Comparison of ENCODE assay signal across 11 cellular contexts in genomic region chr17:75069783-75070182, GRCh38. TPM values are rescaled to one million over a fixed set of nuclear protein-coding genes. Genes with fewer than 3 reads are reported as not detected.
DNase-seq lines count a peak whose midpoint lies in the region; ATAC-seq and TF ChIP-seq lines count a peak whose summit lies in the region.
"Had no signal": no experiment of that assay in that cellular context is flagged by ENCODE, and none has a peak within 500 bp of the region (broad histone marks: within the 10 kb centered on the region; RNA-seq: fewer than 3 reads in every experiment).

No MANE protein-coding gene starts in this region.

- DNase-seq in NCI-H2196 (lab: John Stamatoyannopoulos, UW; ENCODE audit: unreplicated experiment) (peak; percentile 41), NCI-H2196 treated with DMSO at 0.1 percent for 48 hours (lab: John Stamatoyannopoulos, UW; ENCODE audit: unreplicated experiment) (no peak), MM.1S (peak; percentile 21), cardiac fibroblast (ENCODE audit: low read depth in 2 of 2) (peak; percentile 34 to 40), prostate gland (ENCODE audit: low spot score) (peak; percentile 31), SIG-M5 (lab: John Stamatoyannopoulos, UW) (no peak), NCI-H2029 treated with DMSO at 0.1 percent for 48 hours (lab: John Stamatoyannopoulos, UW) (no peak)
- DNase-seq in activated CD8-positive, alpha-beta memory T cell treated with anti-CD3 and anti-CD28 coated beads, Interleukin-2, amount 10 ng/mL, durations not matched to agents 7 days and 5 days = no peak
- DNase-seq: activated gamma-delta T cell treated with Interleukin-2 at 50 U/mL for 16 hours; stimulated activated CD4-positive, alpha-beta T cell treated with anti-CD3 and anti-CD28 coated beads, Interleukin-4, amount 100 ng/mL, for 4 hours had no signal

- no peak overlapping the region for H3K27ac Mint-ChIP-seq in activated CD8-positive, alpha-beta memory T cell treated with anti-CD3 and anti-CD28 coated beads, Interleukin-2, amount 10 ng/mL, durations not matched to agents 7 days and 5 days

- H3K27ac ChIP-seq in MM.1S (ENCODE audit: low read length) = no peak overlapping the region
- H3K27ac ChIP-seq in prostate gland = no peak overlapping the region
- H3K27ac ChIP-seq: BLaER1 treated with 17β-estradiol and CSF1 and Interleukin-3, amounts not matched to agents 10 nM and 100 nM had no signal

- WGBS in prostate gland = 83% methylated on average over 2 of the region's 2 CpGs

- TF ChIP-seq CTCF in MM.1S (IDR thresholded peaks at IDR 0.05; ENCODE audit: low read length) = peak; percentile 34
- TF ChIP-seq CTCF in cardiac fibroblast (IDR thresholded peaks at IDR 0.05; ENCODE audit: low read depth, low read length) = peak; percentile 38
- TF ChIP-seq CTCF in prostate gland (IDR thresholded peaks at IDR 0.05) = peak in 2 of 4 experiments; percentile 39 to 59

- no peaks in the 10 kb centered on the region for H3K36me3 Mint-ChIP-seq in activated CD8-positive, alpha-beta memory T cell treated with anti-CD3 and anti-CD28 coated beads, Interleukin-2, amount 10 ng/mL, durations not matched to agents 7 days and 5 days

- no peak for TF ChIP-seq POLR2A in prostate gland (IDR thresholded peaks at IDR 0.05)

- no peak overlapping the region for H2AFZ ChIP-seq in MM.1S (ENCODE audit: low read length)

- intact Hi-C loops in prostate gland (cut with DNase I) = loop anchor here (5.0 kb wide), 1 partner anchor 43 kb away; no protein-coding TSS in a partner anchor

- H3K79me2 ChIP-seq in MM.1S (ENCODE audit: low read length) = no peaks in the 10 kb centered on the region

- ATAC-seq in activated CD8-positive, alpha-beta memory T cell treated with anti-CD3 and anti-CD28 coated beads, Interleukin-2, amount 10 ng/mL, durations not matched to agents 7 days and 5 days = no peak

- H3K4me3 ChIP-seq in MM.1S (ENCODE audit: low read length) = no peak overlapping the region
- no peak overlapping the region for H3K4me3 ChIP-seq in cardiac fibroblast (replicated peaks in 1 of 2; ENCODE audit: low read depth in 2 of 2, low read length in 2 of 2)
- no peak overlapping the region for H3K4me3 ChIP-seq in prostate gland
- H3K4me3 ChIP-seq: BLaER1 treated with 17β-estradiol and CSF1 and Interleukin-3, amounts not matched to agents 10 nM and 100 nM had no signal

- H3K9me3 ChIP-seq in MM.1S (replicated peaks; ENCODE audit: insufficient read depth, low read length) = no peaks in the 10 kb centered on the region
- no peaks in the 10 kb centered on the region for H3K9me3 ChIP-seq in prostate gland
- H3K9me3 ChIP-seq: BLaER1 treated with 17β-estradiol and CSF1 and Interleukin-3, amounts not matched to agents 10 nM and 100 nM had no signal

- H4K20me1 ChIP-seq in MM.1S (ENCODE audit: insufficient read depth, low read length) = no peaks in the 10 kb centered on the region
- H4K20me1 ChIP-seq: BLaER1 treated with 17β-estradiol and CSF1 and Interleukin-3, amounts not matched to agents 10 nM and 100 nM had no signal

- H3K4me3 Mint-ChIP-seq in activated CD8-positive, alpha-beta memory T cell treated with anti-CD3 and anti-CD28 coated beads, Interleukin-2, amount 10 ng/mL, durations not matched to agents 7 days and 5 days = no peak overlapping the region

- H3K27me3 ChIP-seq in MM.1S (replicated peaks; ENCODE audit: insufficient read depth, low read length) (no peaks in the 10 kb centered on the region), prostate gland (replicated peaks; ENCODE audit: insufficient read depth) (no peaks in the 10 kb centered on the region)
- H3K27me3 ChIP-seq: BLaER1 treated with 17β-estradiol and CSF1 and Interleukin-3, amounts not matched to agents 10 nM and 100 nM had no signal

- CTCF ChIA-PET in activated CD8-positive, alpha-beta memory T cell treated with anti-CD3 and anti-CD28 coated beads, Interleukin-2, amount 10 ng/mL, durations not matched to agents 7 days and 5 days (lab: Charles Lee) = interaction anchor here (0.7 to 4.1 kb wide), 10 partner anchors 8 to 133 kb away, joined by 3 to 15 read pairs (median 4); partner anchors contain the start of gene SLC16A5

- H3K27me3 Mint-ChIP-seq in activated CD8-positive, alpha-beta memory T cell treated with anti-CD3 and anti-CD28 coated beads, Interleukin-2, amount 10 ng/mL, durations not matched to agents 7 days and 5 days = no peaks in the 10 kb centered on the region

- H3F3A ChIP-seq in MM.1S (ENCODE audit: insufficient read depth, low read length) = peaks cover 23% of the 10 kb centered on the region

- H3K4me2 ChIP-seq in MM.1S (ENCODE audit: low read depth, low read length) = no peak overlapping the region
- H3K4me2 ChIP-seq: BLaER1 treated with 17β-estradiol and CSF1 and Interleukin-3, amounts not matched to agents 10 nM and 100 nM had no signal

- no peaks in the 10 kb centered on the region for H3K9me2 ChIP-seq in MM.1S (replicated peaks; ENCODE audit: insufficient read depth, low read length)

- peaks cover 25% of the 10 kb centered on the region for H3K4me1 Mint-ChIP-seq in activated CD8-positive, alpha-beta memory T cell treated with anti-CD3 and anti-CD28 coated beads, Interleukin-2, amount 10 ng/mL, durations not matched to agents 7 days and 5 days

- H3K36me3 ChIP-seq in MM.1S (replicated peaks; ENCODE audit: insufficient read depth, low read length) = no peaks in the 10 kb centered on the region
- no peaks in the 10 kb centered on the region for H3K36me3 ChIP-seq in prostate gland

- no peak overlapping the region for H3K9ac ChIP-seq in MM.1S (ENCODE audit: low read length)

- H3K4me1 ChIP-seq in MM.1S (ENCODE audit: low read length) (peaks cover 27% of the 10 kb centered on the region), prostate gland (replicated peaks) (no peaks in the 10 kb centered on the region)

- no peaks in the 10 kb centered on the region for H3K9me3 Mint-ChIP-seq in activated CD8-positive, alpha-beta memory T cell treated with anti-CD3 and anti-CD28 coated beads, Interleukin-2, amount 10 ng/mL, durations not matched to agents 7 days and 5 days (ENCODE audit: low read depth)

RNA-seq across cellular contexts. Expression of gene SLC16A5, which starts 18.0 kb away (rescaled TPM):
- total RNA-seq in prostate gland = 10 to 100 TPM; 65.0 to 66.4 TPM
- 1 to 10 TPM; 2.3 to 3.2 TPM for total RNA-seq in activated CD8-positive, alpha-beta memory T cell treated with anti-CD3 and anti-CD28 coated beads, Interleukin-2, amount 10 ng/mL, durations not matched to agents 7 days and 5 days

RNA-seq across cellular contexts. Expression of gene KCTD2, which starts 22.8 kb away (rescaled TPM):
- total RNA-seq in prostate gland = 100 to 1,000 TPM in 1 of 2 donors, 10 to 100 TPM in 1; 24.4 to 104 TPM
- 10 to 100 TPM; 16.8 to 19.1 TPM for total RNA-seq in activated CD8-positive, alpha-beta memory T cell treated with anti-CD3 and anti-CD28 coated beads, Interleukin-2, amount 10 ng/mL, durations not matched to agents 7 days and 5 days

RNA-seq across cellular contexts. Expression of gene ATP5PD, which starts 23.0 kb away (rescaled TPM):
- total RNA-seq in prostate gland = 100 to 1,000 TPM; 116 to 201 TPM
- total RNA-seq in activated CD8-positive, alpha-beta memory T cell treated with anti-CD3 and anti-CD28 coated beads, Interleukin-2, amount 10 ng/mL, durations not matched to agents 7 days and 5 days = 100 to 1,000 TPM; 188 to 210 TPM

RNA-seq across cellular contexts. Expression of gene ARMC7, which starts 40.0 kb away (rescaled TPM):
- 10 to 100 TPM; 13.6 to 15.1 TPM for total RNA-seq in prostate gland
- total RNA-seq in activated CD8-positive, alpha-beta memory T cell treated with anti-CD3 and anti-CD28 coated beads, Interleukin-2, amount 10 ng/mL, durations not matched to agents 7 days and 5 days = 10 to 100 TPM; 13.5 to 14.5 TPM

RNA-seq across cellular contexts. Expression of gene MRPL58, which starts 57.3 kb away (rescaled TPM):
- 10 to 100 TPM; 28.4 to 73.8 TPM for total RNA-seq in prostate gland
- 10 to 100 TPM; 45.9 to 53.1 TPM for total RNA-seq in activated CD8-positive, alpha-beta memory T cell treated with anti-CD3 and anti-CD28 coated beads, Interleukin-2, amount 10 ng/mL, durations not matched to agents 7 days and 5 days

Comparison
In these comparisons a context has a peak if more than half of its experiments do, and no peak if none do; other contexts are left out.
1. DNase-seq: peak in NCI-H2196 (single experiment), MM.1S (single experiment), cardiac fibroblast (2 of 2) and prostate gland (single experiment); none in NCI-H2196 treated with DMSO at 0.1 percent for 48 hours (single experiment), SIG-M5 (single experiment), NCI-H2029 treated with DMSO at 0.1 percent for 48 hours (single experiment) and activated CD8-positive, alpha-beta memory T cell treated with anti-CD3 and anti-CD28 coated beads, Interleukin-2, amount 10 ng/mL, durations not matched to agents 7 days and 5 days (single experiment).
2. RNA of gene SLC16A5, which starts 18.0 kb away (total RNA-seq): 65.0 to 66.4 TPM in prostate gland; 2.3 to 3.2 TPM in activated CD8-positive, alpha-beta memory T cell treated with anti-CD3 and anti-CD28 coated beads, Interleukin-2, amount 10 ng/mL, durations not matched to agents 7 days and 5 days; every median in the first group is over 10 times any median in the second.